Comparison of ENCODE assay signal across 17 cellular contexts in genomic region chr13:72970956-72971355, GRCh38.
DNase-seq lines count a peak whose midpoint lies in the region; FAIRE-seq and TF ChIP-seq lines count a peak whose summit lies in the region.
"Had no signal": no experiment of that assay in that cellular context is flagged by ENCODE, and none has a peak within 500 bp of the region (broad histone marks: within the 10 kb centered on the region; RNA-seq: fewer than 3 reads in every experiment).

No MANE protein-coding gene starts in this region.

- no peak overlapping the region for H3T11ph ChIP-seq in H9 (ENCODE audit: low read length)

- no peak overlapping the region for H4K8ac ChIP-seq in H9 (replicated peaks; ENCODE audit: insufficient read length, low read depth, low read length)

- no peak overlapping the region for H3K56ac ChIP-seq in H9 (ENCODE audit: insufficient read length, low read depth, low read length)

- no peak for TF ChIP-seq CTCF in fibroblast of the aortic adventitia (IDR thresholded peaks at IDR 0.05; ENCODE audit: insufficient read depth, low read length)
- TF ChIP-seq CTCF in H9 (conservative IDR thresholded peaks at IDR 0.05) = no peak

- H3K27me3 ChIP-seq in adipocyte (replicated peaks; ENCODE audit: control insufficient read depth, insufficient read depth, low read length) = no peaks in the 10 kb centered on the region
- no peaks in the 10 kb centered on the region for H3K27me3 ChIP-seq in small intestine (ENCODE audit: control insufficient read depth in 2 of 2, insufficient read depth in 2 of 2, low read length in 2 of 2)
- H3K27me3 ChIP-seq in H9 (ENCODE audit: insufficient read depth, low read length) = no peaks in the 10 kb centered on the region

- no peak overlapping the region for H3K27ac Mint-ChIP-seq in H9
- H3K27ac Mint-ChIP-seq: activated B cell treated with CpG ODN at 0.5 μM for 24 hours, natural killer cell had no signal

- H3K4me1 ChIP-seq in adipocyte (ENCODE audit: control insufficient read depth, insufficient read depth, low read length) = no peaks in the 10 kb centered on the region
- no peaks in the 10 kb centered on the region for H3K4me1 ChIP-seq in small intestine (ENCODE audit: control insufficient read depth in 2 of 2, insufficient read depth in 1 of 2, low read depth in 1 of 2, low read length in 1 of 2)
- H3K4me1 ChIP-seq in H9 (ENCODE audit: insufficient read depth, low read length) = no peaks in the 10 kb centered on the region
- H3K4me1 ChIP-seq: prostate gland had no signal

- no peak overlapping the region for H3K9ac ChIP-seq in adipocyte (ENCODE audit: low read length)
- no peak overlapping the region for H3K9ac ChIP-seq in H9 (ENCODE audit: extremely low read depth, insufficient read length, low read length)

- FAIRE-seq in small intestine (lab: Jason Lieb, UNC) = no peak

- no peaks in the 10 kb centered on the region for H3K79me1 ChIP-seq in H9 (ENCODE audit: insufficient read depth, low read depth, low read length, poor library complexity, severe bottlenecking)

- H3K36me3 ChIP-seq in adipocyte (ENCODE audit: control insufficient read depth, insufficient read depth, low read length, severe bottlenecking) (peaks cover 3% of the 10 kb centered on the region), small intestine (ENCODE audit: control insufficient read depth in 2 of 2, insufficient read depth in 2 of 2, low read length in 2 of 2) (peaks cover 0 to 3% of the 10 kb centered on the region in 2 donors)
- H3K36me3 ChIP-seq: prostate gland had no signal

- H3K4me3 ChIP-seq in adipocyte (ENCODE audit: low read length) (no peak overlapping the region), fibroblast of the aortic adventitia (ENCODE audit: low read depth, low read length) (no peak overlapping the region), small intestine (ENCODE audit: low read depth in 1 of 2, low read length in 2 of 2) (no peak overlapping the region)
- H3K4me3 ChIP-seq: prostate gland had no signal

- H3K36me3 Mint-ChIP-seq in H9 (ENCODE audit: insufficient read depth in 1 of 3, low read depth in 3 of 3) = peaks cover 0 to 4% (median 0%) of the 10 kb centered on the region in 3 experiments; a peak in 5 of 7 replicates
- H3K36me3 Mint-ChIP-seq: natural killer cell had no signal

- H3K9me3 ChIP-seq in adipocyte (ENCODE audit: control insufficient read depth, low read length) = no peaks in the 10 kb centered on the region
- no peaks in the 10 kb centered on the region for H3K9me3 ChIP-seq in small intestine (ENCODE audit: control insufficient read depth, low read depth)
- no peaks in the 10 kb centered on the region for H3K9me3 ChIP-seq in H9 (ENCODE audit: control insufficient read depth, low read depth, low read length)
- H3K9me3 ChIP-seq: prostate gland had no signal

- DNase-seq in HCEC 1CT (peak; percentile 8), adipocyte (ENCODE audit: low read depth) (peak; percentile 67), fibroblast of the aortic adventitia (ENCODE audit: low read depth) (peak; percentile 17), small intestine (peak; percentile 57), SIG-M5 (lab: John Stamatoyannopoulos, UW) (no peak), SHP77 treated with DMSO at 0.1 percent for 48 hours (lab: John Stamatoyannopoulos, UW) (no peak), H9 (no peak)
- DNase-seq: activated B cell treated with CpG ODN at 0.5 μM for 24 hours; activated CD8-positive, alpha-beta memory T cell treated with anti-CD3 and anti-CD28 coated beads for 24 hours; amygdala; C1 segment of cervical spinal cord; cortex of kidney; erythroblast; natural killer cell; RPMI8226; stimulated activated CD4-positive, alpha-beta T cell treated with anti-CD3 and anti-CD28 coated beads, Interleukin-15, amount 100 ng/mL, for 24 hours had no signal

- no peak overlapping the region for H4K91ac ChIP-seq in H9 (ENCODE audit: insufficient read length, low read depth, low read length)

- H2BK15ac ChIP-seq in H9 (ENCODE audit: low read depth, low read length) = no peak overlapping the region

- no peak overlapping the region for H2BK120ac ChIP-seq in H9 (ENCODE audit: low read depth, low read length, poor library complexity, severe bottlenecking)

- no peaks in the 10 kb centered on the region for H3K23me2 ChIP-seq in H9 (ENCODE audit: insufficient read length, low read depth, low read length, poor library complexity, severe bottlenecking)

- H3K23ac ChIP-seq in H9 (ENCODE audit: insufficient read length, low read depth, low read length) = no peak overlapping the region

- no peak overlapping the region for H3K18ac ChIP-seq in H9 (ENCODE audit: insufficient read length, low read depth, low read length)

- no peaks in the 10 kb centered on the region for H3K9me3 Mint-ChIP-seq in H9
- H3K9me3 Mint-ChIP-seq: activated B cell treated with CpG ODN at 0.5 μM for 24 hours, natural killer cell had no signal

- peak overlapping the region in 1 of 2 donors; percentile 56 for H3K27ac ChIP-seq in small intestine (ENCODE audit: low read depth in 1 of 2, low read length in 1 of 2)
- no peak overlapping the region for H3K27ac ChIP-seq in H9 (ENCODE audit: insufficient read length, low read depth, low read length)
- H3K27ac ChIP-seq: prostate gland had no signal

- H2BK12ac ChIP-seq in H9 (ENCODE audit: insufficient read length, low read depth, low read length) = no peak overlapping the region

- H3K14ac ChIP-seq in H9 (ENCODE audit: insufficient read depth, low read length) = no peak overlapping the region

- H4K5ac ChIP-seq in H9 (ENCODE audit: insufficient read length, low read depth, low read length) = no peak overlapping the region

- H3K4me2 ChIP-seq in H9 (ENCODE audit: insufficient read depth, insufficient read length, low read length) = no peak overlapping the region

- no peak overlapping the region for H2AFZ ChIP-seq in H9 (ENCODE audit: low read length)

- H2BK5ac ChIP-seq in H9 (ENCODE audit: insufficient read length, low read length) = no peak overlapping the region

- no peaks in the 10 kb centered on the region for H3K27me3 Mint-ChIP-seq in H9 (ENCODE audit: low read depth)
- H3K27me3 Mint-ChIP-seq: activated B cell treated with CpG ODN at 0.5 μM for 24 hours had no signal

- no peaks in the 10 kb centered on the region for H4K20me1 ChIP-seq in H9 (ENCODE audit: control insufficient read depth, insufficient read depth, insufficient read length)

- no peak overlapping the region for H2BK20ac ChIP-seq in H9 (ENCODE audit: low read depth, low read length, poor library complexity, severe bottlenecking)

- 23 to 71% (median 48%) methylated on average over 5 of the region's 5 CpGs for WGBS in small intestine, 3 donors
- WGBS in H9 (ENCODE audit: extremely low coverage, insufficient read length, low lambda C conversion rate) = no CpG with 5 or more reads among the region's 5 CpGs

- no peak overlapping the region for H2AK5ac ChIP-seq in H9 (ENCODE audit: insufficient read length, low read length)

- no peaks in the 10 kb centered on the region; a peak in 1 of 4 replicates for H3K4me1 Mint-ChIP-seq in H9
- H3K4me1 Mint-ChIP-seq: activated B cell treated with CpG ODN at 0.5 μM for 24 hours, natural killer cell had no signal

- H3K79me2 ChIP-seq in H9 (ENCODE audit: insufficient read depth, low read length) = no peaks in the 10 kb centered on the region

- H3K4ac ChIP-seq in H9 (ENCODE audit: low read depth, low read length) = no peak overlapping the region

- no peak overlapping the region for H3K4me3 Mint-ChIP-seq in H9
- H3K4me3 Mint-ChIP-seq: activated B cell treated with CpG ODN at 0.5 μM for 24 hours, natural killer cell had no signal

Comparison
In these comparisons a context has a peak if more than half of its experiments do, and no peak if none do; other contexts are left out.
1. DNase-seq: peak in HCEC 1CT (single experiment), adipocyte (single experiment), fibroblast of the aortic adventitia (single experiment) and small intestine (single experiment); none in SIG-M5 (single experiment), SHP77 treated with DMSO at 0.1 percent for 48 hours (single experiment) and H9 (single experiment).